15 cellular contexts compared by ENCODE assay signal in genomic region chr5:16618138-16618897, GRCh38. TPM values are rescaled to one million over a fixed set of nuclear protein-coding genes. Genes with fewer than 3 reads are reported as not detected.
DNase-seq lines count a peak whose midpoint lies in the region; ATAC-seq, FAIRE-seq and TF ChIP-seq lines count a peak whose summit lies in the region.
"Had no signal": no experiment of that assay in that cellular context is flagged by ENCODE, and none has a peak within 500 bp of the region (broad histone marks: within the 10 kb centered on the region; RNA-seq: fewer than 3 reads in every experiment).

No MANE protein-coding gene starts in this region.

- H3K36me3 ChIP-seq in KOPT-K1 (ENCODE audit: insufficient read depth, low read length), result peaks cover 5% of the 10 kb centered on the region; the same call in 1 of the 2 replicates
- H3K36me3 ChIP-seq: upper lobe of right lung had no signal

- intact Hi-C loops in activated CD8-positive, alpha-beta T cell treated with anti-CD3 and anti-CD28 coated beads for 36 hours (cut with micrococcal nuclease), result no loop called here

- peaks cover 21% of the 10 kb centered on the region for H3K4me1 Mint-ChIP-seq in activated CD8-positive, alpha-beta T cell treated with anti-CD3 and anti-CD28 coated beads for 36 hours (ENCODE audit: low read depth)
- peaks cover 25% of the 10 kb centered on the region for H3K4me1 Mint-ChIP-seq in activated CD8-positive, alpha-beta T cell treated with anti-CD3 and anti-CD28 coated beads, Interleukin-2, amount 10 ng/mL, durations not matched to agents 7 days and 5 days (ENCODE audit: low read depth)
- H3K4me1 Mint-ChIP-seq in naive thymus-derived CD8-positive, alpha-beta T cell, result peaks cover 16 to 39% (median 36%) of the 10 kb centered on the region in 4 donors
- H3K4me1 Mint-ChIP-seq in T-helper 17 cell, result peaks cover 18% of the 10 kb centered on the region

- H3K9me3 ChIP-seq in KOPT-K1 (ENCODE audit: insufficient read depth, low read length, poor library complexity, severe bottlenecking), result no peaks in the 10 kb centered on the region
- H3K9me3 ChIP-seq in T-helper 17 cell (ENCODE audit: control insufficient read depth, low read length, poor library complexity, severe bottlenecking), result no peaks in the 10 kb centered on the region
- H3K9me3 ChIP-seq: upper lobe of right lung had no signal

- no peak overlapping the region for H3K27ac Mint-ChIP-seq in activated CD8-positive, alpha-beta T cell treated with anti-CD3 and anti-CD28 coated beads for 36 hours
- H3K27ac Mint-ChIP-seq in activated CD8-positive, alpha-beta T cell treated with anti-CD3 and anti-CD28 coated beads, Interleukin-2, amount 10 ng/mL, durations not matched to agents 7 days and 5 days, result no peak overlapping the region
- no peak overlapping the region for H3K27ac Mint-ChIP-seq in naive thymus-derived CD8-positive, alpha-beta T cell
- H3K27ac Mint-ChIP-seq in T-helper 17 cell, result no peak overlapping the region
- H3K27ac Mint-ChIP-seq: activated T-helper 2 cell treated with anti-CD3 and anti-CD28 coated beads, Interferon-gamma antibody, Interleukin-2, Interleukin-4, amounts not matched to agents 10 μg/mL and 5 μg/mL and 100 μg/mL, durations not matched to agents 14 hours and 24 hours and 36 hours had no signal

- H3K4me3 Mint-ChIP-seq in activated CD8-positive, alpha-beta T cell treated with anti-CD3 and anti-CD28 coated beads for 36 hours, result no peak overlapping the region
- no peak overlapping the region for H3K4me3 Mint-ChIP-seq in activated CD8-positive, alpha-beta T cell treated with anti-CD3 and anti-CD28 coated beads, Interleukin-2, amount 10 ng/mL, durations not matched to agents 7 days and 5 days
- H3K4me3 Mint-ChIP-seq in naive thymus-derived CD8-positive, alpha-beta T cell, result no peak overlapping the region
- no peak overlapping the region for H3K4me3 Mint-ChIP-seq in T-helper 17 cell

- FAIRE-seq in HTR-8/SVneo (lab: Jason Lieb, UNC), result no peak

- CTCF ChIA-PET in activated CD8-positive, alpha-beta T cell treated with anti-CD3 and anti-CD28 coated beads for 36 hours (lab: Charles Lee), result interaction anchor here (0.9 to 2.2 kb wide), 3 partner anchors 9 to 66 kb away, joined by 3 to 15 read pairs (median 4); no protein-coding TSS in a partner anchor
- CTCF ChIA-PET in activated CD8-positive, alpha-beta T cell treated with anti-CD3 and anti-CD28 coated beads, Interleukin-2, amount 10 ng/mL, durations not matched to agents 7 days and 5 days (lab: Charles Lee), result interaction anchor here (1.5 to 4.5 kb wide), 3 partner anchors 8 to 48 kb away, joined by 3 to 42 read pairs (median 19); no protein-coding TSS in a partner anchor

- peak overlapping the region; percentile 99 for H3K27ac ChIP-seq in KOPT-K1 (ENCODE audit: low read depth, low read length, poor library complexity, severe bottlenecking)
- H3K27ac ChIP-seq: GM23248 had no signal

- TF ChIP-seq CTCF in activated CD8-positive, alpha-beta T cell treated with anti-CD3 and anti-CD28 coated beads for 36 hours (IDR thresholded peaks at IDR 0.05), result no peak

- H3K27me3 Mint-ChIP-seq in activated CD8-positive, alpha-beta T cell treated with anti-CD3 and anti-CD28 coated beads for 36 hours, result no peaks in the 10 kb centered on the region
- H3K27me3 Mint-ChIP-seq in activated CD8-positive, alpha-beta T cell treated with anti-CD3 and anti-CD28 coated beads, Interleukin-2, amount 10 ng/mL, durations not matched to agents 7 days and 5 days (ENCODE audit: low read depth), result no peaks in the 10 kb centered on the region
- H3K27me3 Mint-ChIP-seq in naive thymus-derived CD8-positive, alpha-beta T cell, result no peaks in the 10 kb centered on the region
- H3K27me3 Mint-ChIP-seq in T-helper 17 cell, result no peaks in the 10 kb centered on the region

- H3K36me3 Mint-ChIP-seq in activated CD8-positive, alpha-beta T cell treated with anti-CD3 and anti-CD28 coated beads for 36 hours (ENCODE audit: low read depth), result peaks cover 14% of the 10 kb centered on the region
- H3K36me3 Mint-ChIP-seq in activated CD8-positive, alpha-beta T cell treated with anti-CD3 and anti-CD28 coated beads, Interleukin-2, amount 10 ng/mL, durations not matched to agents 7 days and 5 days (ENCODE audit: low read depth), result peaks cover 21% of the 10 kb centered on the region
- peaks cover 0 to 8% (median 0%) of the 10 kb centered on the region in 3 donors for H3K36me3 Mint-ChIP-seq in naive thymus-derived CD8-positive, alpha-beta T cell
- H3K36me3 Mint-ChIP-seq in T-helper 17 cell (ENCODE audit: low read depth), result peaks cover 8% of the 10 kb centered on the region

- POLR2A ChIA-PET in activated CD8-positive, alpha-beta T cell treated with anti-CD3 and anti-CD28 coated beads for 36 hours (lab: Charles Lee), result interaction anchor here (1.0 to 2.8 kb wide), 4 partner anchors 10 to 161 kb away, joined by 3 to 79 read pairs (median 6); no protein-coding TSS in a partner anchor
- POLR2A ChIA-PET in activated CD8-positive, alpha-beta T cell treated with anti-CD3 and anti-CD28 coated beads, Interleukin-2, amount 10 ng/mL, durations not matched to agents 7 days and 5 days (lab: Charles Lee), result interaction anchor here (0.9 to 5.3 kb wide), 4 partner anchors 10 to 51 kb away, joined by 3 to 136 read pairs (median 4); no protein-coding TSS in a partner anchor
- POLR2A ChIA-PET in naive thymus-derived CD8-positive, alpha-beta T cell (lab: Charles Lee), result interaction anchor here (0.7 to 7.4 kb wide), 8 partner anchors 10 to 1913 kb away, joined by 3 to 295 read pairs (median 15); partner anchors contain the start of gene ZNF622

- DNase-seq in activated CD8-positive, alpha-beta T cell treated with anti-CD3 and anti-CD28 coated beads for 36 hours, result no peak
- no peak for DNase-seq in activated CD8-positive, alpha-beta T cell treated with anti-CD3 and anti-CD28 coated beads, Interleukin-2, amount 10 ng/mL, durations not matched to agents 7 days and 5 days
- peak; percentile 89 for DNase-seq in NCI-H748 (lab: John Stamatoyannopoulos, UW; ENCODE audit: unreplicated experiment)
- peak in 1 of 10 donors; percentile 14 for DNase-seq in naive thymus-derived CD8-positive, alpha-beta T cell
- DNase-seq in T-helper 17 cell, result no peak
- no peak for DNase-seq in HTR-8/SVneo (ENCODE audit: insufficient read length, low spot score)
- DNase-seq in DMS79 (lab: John Stamatoyannopoulos, UW), result no peak
- DNase-seq: amniotic stem cell, glutamatergic neuron, GM23248, mesendoderm, NCI-H1048, upper lobe of right lung had no signal

- ATAC-seq in activated CD8-positive, alpha-beta T cell treated with anti-CD3 and anti-CD28 coated beads for 36 hours, result peak; percentile 6
- no peak for ATAC-seq in activated CD8-positive, alpha-beta T cell treated with anti-CD3 and anti-CD28 coated beads, Interleukin-2, amount 10 ng/mL, durations not matched to agents 7 days and 5 days
- peak; percentile 5 to 8 for ATAC-seq in naive thymus-derived CD8-positive, alpha-beta T cell
- ATAC-seq in T-helper 17 cell, result no peak
- ATAC-seq: upper lobe of right lung had no signal

- no peaks in the 10 kb centered on the region for H3K9me3 Mint-ChIP-seq in activated CD8-positive, alpha-beta T cell treated with anti-CD3 and anti-CD28 coated beads for 36 hours
- H3K9me3 Mint-ChIP-seq in activated CD8-positive, alpha-beta T cell treated with anti-CD3 and anti-CD28 coated beads, Interleukin-2, amount 10 ng/mL, durations not matched to agents 7 days and 5 days (ENCODE audit: insufficient read depth), result no peaks in the 10 kb centered on the region
- H3K9me3 Mint-ChIP-seq in naive thymus-derived CD8-positive, alpha-beta T cell, result no peaks in the 10 kb centered on the region
- H3K9me3 Mint-ChIP-seq: activated T-helper 2 cell treated with anti-CD3 and anti-CD28 coated beads, Interferon-gamma antibody, Interleukin-2, Interleukin-4, amounts not matched to agents 10 μg/mL and 5 μg/mL and 100 μg/mL, durations not matched to agents 14 hours and 24 hours and 36 hours had no signal

RNA-seq across cellular contexts. Expression of gene RETREG1, which starts 1.5 kb away (rescaled TPM):
- 10 to 100 TPM; 31.7 to 31.9 TPM for total RNA-seq in activated CD8-positive, alpha-beta T cell treated with anti-CD3 and anti-CD28 coated beads for 36 hours
- 10 to 100 TPM; 47.1 to 51.8 TPM for total RNA-seq in activated CD8-positive, alpha-beta T cell treated with anti-CD3 and anti-CD28 coated beads, Interleukin-2, amount 10 ng/mL, durations not matched to agents 7 days and 5 days
- total RNA-seq in naive thymus-derived CD8-positive, alpha-beta T cell, result 10 to 100 TPM; 78.3 to 78.7 TPM
- 100 to 1,000 TPM in 2 of 3 donors, 10 to 100 TPM in 1; 69.9 to 129 (median 126) TPM for polyA plus RNA-seq in naive thymus-derived CD8-positive, alpha-beta T cell
- total RNA-seq in T-helper 17 cell, result 10 to 100 TPM; 30.2 to 37.8 TPM

Comparison
In these comparisons a context has a peak if more than half of its experiments do, and no peak if none do; other contexts are left out.
1. ATAC-seq: peak in activated CD8-positive, alpha-beta T cell treated with anti-CD3 and anti-CD28 coated beads for 36 hours (single experiment) and naive thymus-derived CD8-positive, alpha-beta T cell (2 of 2); none in activated CD8-positive, alpha-beta T cell treated with anti-CD3 and anti-CD28 coated beads, Interleukin-2, amount 10 ng/mL, durations not matched to agents 7 days and 5 days (single experiment) and T-helper 17 cell (single experiment).